Comparison of ENCODE assay signal across 21 cellular contexts in the genomic region with DNA sequence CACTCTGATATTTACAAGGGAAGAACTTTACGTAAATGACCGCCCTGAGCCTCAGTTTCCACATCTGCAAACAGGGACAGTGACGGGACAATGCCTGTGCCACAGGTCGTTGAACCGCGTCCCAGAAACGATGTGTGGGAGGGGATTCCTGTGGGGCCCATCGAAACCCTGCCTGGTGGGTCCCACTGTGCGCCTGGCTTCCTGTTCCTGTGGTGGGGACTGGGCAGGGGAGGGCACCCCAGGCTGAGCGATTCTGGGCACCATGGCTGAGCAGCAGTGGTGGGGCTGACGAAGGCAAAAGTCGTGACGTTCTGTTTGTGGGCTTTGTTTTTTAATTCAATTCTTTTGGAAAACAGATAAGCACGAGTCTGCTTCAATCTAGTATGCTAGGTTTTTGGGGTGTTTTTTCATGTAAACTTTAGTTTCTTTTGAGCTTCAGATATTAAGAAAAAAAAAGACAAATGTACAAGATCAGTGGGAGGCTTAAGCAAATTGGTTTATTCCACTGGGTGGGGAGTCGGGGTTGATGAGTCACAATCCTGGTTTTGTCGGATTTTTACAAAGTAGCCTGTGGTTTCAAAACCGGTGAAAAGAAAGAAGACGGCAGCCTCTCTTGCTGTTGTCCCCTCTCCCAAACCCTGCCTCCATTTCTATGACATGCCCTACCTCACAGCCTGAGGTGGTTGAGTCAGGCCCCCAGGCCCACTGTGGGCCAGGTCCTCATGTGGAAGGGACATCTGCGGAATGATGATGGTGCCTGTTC. TPM values are rescaled to one million over a fixed set of nuclear protein-coding genes. Genes with fewer than 3 reads are reported as not detected.
DNase-seq lines count a peak whose midpoint lies in the region; ATAC-seq and TF ChIP-seq lines count a peak whose summit lies in the region.
"Had no signal": no experiment of that assay in that cellular context is flagged by ENCODE, and none has a peak within 500 bp of the region (broad histone marks: within the 10 kb centered on the region; RNA-seq: fewer than 3 reads in every experiment).

No MANE protein-coding gene starts in this region.

- ATAC-seq in esophagus mucosa: no peak
- no peak for ATAC-seq in GM21576 (IDR thresholded peaks at IDR 0.05; ENCODE audit: unreplicated experiment)
- ATAC-seq: heart right ventricle had no signal

- H3K27me3 Mint-ChIP-seq in activated naive CD8-positive, alpha-beta T cell treated with anti-CD3 and anti-CD28 coated beads for 36 hours: peaks cover 57% of the 10 kb centered on the region

- H3K4me3 Mint-ChIP-seq in activated naive CD8-positive, alpha-beta T cell treated with anti-CD3 and anti-CD28 coated beads for 36 hours: no peak overlapping the region
- H3K4me3 Mint-ChIP-seq: nephron progenitor cell had no signal

- no peak overlapping the region for H3K27ac ChIP-seq in smooth muscle cell (ENCODE audit: low read depth)
- H3K27ac ChIP-seq: ascending aorta, C4-2B, heart right ventricle, thyroid gland had no signal

- peak; percentile 29 for DNase-seq in GM03348 (ENCODE audit: low spot score)
- DNase-seq in MV-4-11 (lab: John Stamatoyannopoulos, UW): peak; percentile 72
- DNase-seq in activated naive CD8-positive, alpha-beta T cell treated with anti-CD3 and anti-CD28 coated beads for 36 hours: peak; percentile 26
- DNase-seq in smooth muscle cell (lab: John Stamatoyannopoulos, UW; ENCODE audit: unreplicated experiment): no peak
- no peak for DNase-seq in HCEC 1CT
- DNase-seq in DMS79 treated with DMSO at 0.1 percent for 48 hours (lab: John Stamatoyannopoulos, UW): no peak
- DNase-seq: activated CD4-positive, CD25-positive, alpha-beta regulatory T cell treated with anti-CD3 and anti-CD28 coated beads, Interleukin-2, amount 50 U/mL, for 72 hours; cortex of kidney; DND-41; erythroblast; H7; heart right ventricle; islet precursor cell; mesendoderm; NCI-H1048; nephron progenitor cell; thyroid gland had no signal

- H3K27ac Mint-ChIP-seq in activated naive CD8-positive, alpha-beta T cell treated with anti-CD3 and anti-CD28 coated beads for 36 hours: no peak overlapping the region

- H3K27me3 ChIP-seq in smooth muscle cell (ENCODE audit: low read depth): peaks cover 2% of the 10 kb centered on the region
- H3K27me3 ChIP-seq: ascending aorta, thyroid gland had no signal

- TF ChIP-seq CTCF in smooth muscle cell (IDR thresholded peaks at IDR 0.05; ENCODE audit: borderline replicate concordance, insufficient read depth, poor library complexity, severe bottlenecking): no peak

- H3K4me3 ChIP-seq in smooth muscle cell: no peak overlapping the region
- H3K4me3 ChIP-seq: ascending aorta, heart right ventricle, thyroid gland had no signal

- no peaks in the 10 kb centered on the region for H3F3A ChIP-seq in smooth muscle cell (ENCODE audit: low read depth)

- no peaks in the 10 kb centered on the region for H3K79me2 ChIP-seq in smooth muscle cell (ENCODE audit: low read depth)

- H3K4me2 ChIP-seq in smooth muscle cell: peak overlapping the region; percentile 17

- no peaks in the 10 kb centered on the region for H3K36me3 ChIP-seq in smooth muscle cell (ENCODE audit: low read depth)
- H3K36me3 ChIP-seq: ascending aorta, heart right ventricle, thyroid gland had no signal

- H3K9me3 Mint-ChIP-seq in activated naive CD8-positive, alpha-beta T cell treated with anti-CD3 and anti-CD28 coated beads for 36 hours: no peaks in the 10 kb centered on the region
- H3K9me3 Mint-ChIP-seq: nephron progenitor cell had no signal

- H3K4me1 Mint-ChIP-seq in activated naive CD8-positive, alpha-beta T cell treated with anti-CD3 and anti-CD28 coated beads for 36 hours: peaks cover 11% of the 10 kb centered on the region

- H3K36me3 Mint-ChIP-seq in activated naive CD8-positive, alpha-beta T cell treated with anti-CD3 and anti-CD28 coated beads for 36 hours: no peaks in the 10 kb centered on the region

- H3K9ac ChIP-seq in smooth muscle cell (ENCODE audit: low read depth): no peak overlapping the region

- H4K20me1 ChIP-seq in smooth muscle cell (ENCODE audit: low read depth): peaks cover 10% of the 10 kb centered on the region

- WGBS in smooth muscle cell (ENCODE audit: low lambda C conversion rate): 73% methylated on average over 19 of the region's 19 CpGs

- H3K4me1 ChIP-seq in smooth muscle cell (ENCODE audit: low read depth): no peaks in the 10 kb centered on the region
- H3K4me1 ChIP-seq: ascending aorta, heart right ventricle, thyroid gland had no signal

- H2AFZ ChIP-seq in smooth muscle cell (ENCODE audit: low read depth): no peak overlapping the region

- H3K9me3 ChIP-seq in smooth muscle cell (replicated peaks; ENCODE audit: low read depth): no peaks in the 10 kb centered on the region
- H3K9me3 ChIP-seq: ascending aorta, heart right ventricle, thyroid gland had no signal

RNA-seq across cellular contexts. Expression of a gene that starts 40.4 kb away (rescaled TPM):
- 1 to 10 TPM; 1.0 to 1.3 TPM for total RNA-seq in activated naive CD8-positive, alpha-beta T cell treated with anti-CD3 and anti-CD28 coated beads for 36 hours
- 0.13 and 0.40 TPM in 2 replicates for total RNA-seq in smooth muscle cell
- polyA plus RNA-seq in smooth muscle cell: 0.35 TPM in 1 of 2 replicates, not detected in the other
- total RNA-seq in esophagus mucosa: 0.64 TPM
- total RNA-seq: ascending aorta had no signal

RNA-seq across cellular contexts. Expression of a gene that starts 42.2 kb away (rescaled TPM):
- total RNA-seq in activated naive CD8-positive, alpha-beta T cell treated with anti-CD3 and anti-CD28 coated beads for 36 hours: 100 to 1,000 TPM; 779 to 785 TPM
- total RNA-seq in smooth muscle cell: 1,103 and 1,240 TPM in 2 replicates
- 1,914 and 1,960 TPM in 2 replicates for polyA plus RNA-seq in smooth muscle cell
- 361 TPM for total RNA-seq in esophagus mucosa

Comparison
In these comparisons a context has a peak if more than half of its experiments do, and no peak if none do; other contexts are left out.
1. DNase-seq: peak in GM03348 (single experiment), MV-4-11 (single experiment) and activated naive CD8-positive, alpha-beta T cell treated with anti-CD3 and anti-CD28 coated beads for 36 hours (single experiment); none in smooth muscle cell (single experiment), HCEC 1CT (single experiment) and DMS79 treated with DMSO at 0.1 percent for 48 hours (single experiment).